ENCODE assay signal across 2 cellular contexts in the genomic region with DNA sequence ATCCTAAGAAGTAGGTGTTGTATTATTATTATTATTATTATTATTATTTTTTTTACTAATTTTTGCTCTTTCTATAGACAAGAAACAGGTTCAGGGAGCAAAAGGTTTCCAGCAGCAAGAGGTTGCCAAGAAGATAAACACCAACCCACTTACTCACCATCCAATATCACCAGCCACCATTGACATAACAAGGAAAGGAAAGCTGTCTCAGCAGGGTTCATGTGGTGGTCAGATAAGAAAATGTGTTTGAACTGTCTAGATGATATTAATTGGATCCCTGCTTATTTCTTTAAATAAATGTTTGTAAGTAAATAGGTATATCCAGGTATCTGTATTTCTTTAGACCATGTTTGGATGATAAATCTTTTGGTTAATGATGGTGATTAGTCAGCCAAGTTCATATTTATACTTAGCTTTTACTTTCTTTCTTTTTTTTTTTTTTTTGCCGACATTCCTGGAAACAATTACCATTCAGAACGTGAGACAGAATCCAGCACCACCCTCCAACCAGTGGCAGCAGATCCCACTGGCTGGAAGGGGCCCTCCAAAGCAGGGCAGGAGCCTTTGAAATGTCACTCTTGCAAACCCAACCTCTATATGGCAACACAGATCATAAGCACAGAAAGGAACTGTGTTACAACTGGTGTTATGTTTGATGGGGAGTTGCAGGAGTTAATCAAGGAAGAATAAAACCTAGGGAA.
TF ChIP-seq lines count a peak whose summit lies in the region.

No MANE protein-coding gene starts in this region.

TF ChIP-seq in HEK293, 187 proteins besides CTCF, POLR2A, EP300 and RAD21 (continued from another document):
- no peak for TF ChIP-seq ZNF488 (tag by site-specific recombination; IDR thresholded peaks at IDR 0.05)
- TF ChIP-seq, protein P1, sequence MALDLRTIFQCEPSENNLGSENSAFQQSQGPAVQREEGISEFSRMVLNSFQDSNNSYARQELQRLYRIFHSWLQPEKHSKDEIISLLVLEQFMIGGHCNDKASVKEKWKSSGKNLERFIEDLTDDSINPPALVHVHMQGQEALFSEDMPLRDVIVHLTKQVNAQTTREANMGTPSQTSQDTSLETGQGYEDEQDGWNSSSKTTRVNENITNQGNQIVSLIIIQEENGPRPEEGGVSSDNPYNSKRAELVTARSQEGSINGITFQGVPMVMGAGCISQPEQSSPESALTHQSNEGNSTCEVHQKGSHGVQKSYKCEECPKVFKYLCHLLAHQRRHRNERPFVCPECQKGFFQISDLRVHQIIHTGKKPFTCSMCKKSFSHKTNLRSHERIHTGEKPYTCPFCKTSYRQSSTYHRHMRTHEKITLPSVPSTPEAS (tag by site-specific recombination; IDR thresholded peaks at IDR 0.05) = no peak
- TF ChIP-seq ZNF747 (tag by site-specific recombination; IDR thresholded peaks at IDR 0.05) = no peak
- no peak for TF ChIP-seq ZNF571 (tag by site-specific recombination; IDR thresholded peaks at IDR 0.05)
- no peak for TF ChIP-seq ZNF658 (tag by site-specific recombination; IDR thresholded peaks at IDR 0.05)
- no peak for TF ChIP-seq TRIM28 (IDR thresholded peaks at IDR 0.05; ENCODE audit: borderline replicate concordance, low read length)
- TF ChIP-seq ZNF549 (tag by site-specific recombination; IDR thresholded peaks at IDR 0.05) = no peak
- 0 out of 2 replicates have a peak, but pooled peaks have one; percentile 9 for TF ChIP-seq ZIC2 (tag by site-specific recombination; IDR thresholded peaks at IDR 0.05)
- TF ChIP-seq ZNF394 (tag by site-specific recombination; IDR thresholded peaks at IDR 0.05; ENCODE audit: borderline replicate concordance) = no peak
- TF ChIP-seq ZNF335 (tag by site-specific recombination; conservative IDR thresholded peaks at IDR 0.05) = peak; percentile 27; the same call in 1 of the 2 replicates
- no peak for TF ChIP-seq ZNF677 (tag by site-specific recombination; IDR thresholded peaks at IDR 0.05)
- TF ChIP-seq ZNF777 (tag by site-specific recombination; IDR thresholded peaks at IDR 0.05; ENCODE audit: borderline replicate concordance) = no peak
- TF ChIP-seq ZNF398 (tag by site-specific recombination; IDR thresholded peaks at IDR 0.05) = no peak
TF ChIP-seq in HEK293: peak in this region for 3.

TF ChIP-seq in endothelial cell of umbilical vein, 7 proteins besides CTCF, POLR2A, EP300 and RAD21 (continued from another document):
- peak; percentile 4 for TF ChIP-seq JUN (IDR thresholded peaks at IDR 0.05; ENCODE audit: borderline replicate concordance, insufficient read depth, insufficient read length, low read depth)
- peak; percentile 43 for TF ChIP-seq FOS (IDR thresholded peaks at IDR 0.05; ENCODE audit: borderline replicate concordance, insufficient read depth, low read length)
- no peak for TF ChIP-seq MAX (IDR thresholded peaks at IDR 0.05; ENCODE audit: insufficient read depth, insufficient read length)
